ENCODE assay signal across 12 cellular contexts in the genomic region with DNA sequence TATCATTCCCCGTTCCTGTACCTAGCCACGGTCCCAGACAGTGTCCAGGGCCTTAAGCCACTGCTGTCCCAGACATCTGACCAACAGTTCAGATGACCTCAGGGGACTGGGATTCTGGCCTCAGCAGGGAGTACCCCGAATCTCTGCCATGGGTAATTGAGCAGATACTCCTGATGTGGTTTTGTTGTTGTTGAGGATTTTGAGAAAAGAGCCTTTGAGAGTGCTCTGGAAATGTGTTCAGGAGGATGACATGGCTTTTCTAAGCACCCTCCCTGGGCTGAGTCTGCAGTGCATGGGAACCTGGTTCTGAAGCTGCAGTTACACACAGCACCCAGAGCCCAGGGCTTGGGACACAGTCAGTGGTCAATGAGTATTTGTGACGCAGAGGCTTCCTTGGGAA. TPM values are rescaled to one million over a fixed set of nuclear protein-coding genes. Genes with fewer than 3 reads are reported as not detected.
DNase-seq lines count a peak whose midpoint lies in the region; ATAC-seq and TF ChIP-seq lines count a peak whose summit lies in the region.
"Had no signal": no experiment of that assay in that cellular context is flagged by ENCODE, and none has a peak within 500 bp of the region (broad histone marks: within the 10 kb centered on the region; RNA-seq: fewer than 3 reads in every experiment).

No MANE protein-coding gene starts in this region.

- peak overlapping the region; percentile 44 for H3K9ac ChIP-seq in PC-3 (ENCODE audit: low read length)
- peak overlapping the region; percentile 81 for H3K9ac ChIP-seq in mesenchymal stem cell (ENCODE audit: low read length)

- H2BK15ac ChIP-seq in mesenchymal stem cell (ENCODE audit: low read depth, poor library complexity, severe bottlenecking), result peak overlapping the region; percentile 82

- peak overlapping the region; percentile 93 for H4K91ac ChIP-seq in mesenchymal stem cell (ENCODE audit: low read length)

- H3K4me3 ChIP-seq in PC-3 (ENCODE audit: low read length) (no peak overlapping the region), choroid plexus epithelial cell (ENCODE audit: low read depth, low read length) (no peak overlapping the region), mesenchymal stem cell (ENCODE audit: insufficient read depth in 1 of 2, low read depth in 1 of 2, low read length in 2 of 2) (no peak overlapping the region), upper lobe of left lung (no peak overlapping the region)
- H3K4me3 ChIP-seq: skin epidermis had no signal

- WGBS in mesenchymal stem cell, result 41% methylated on average over 4 of the region's 4 CpGs
- WGBS in upper lobe of left lung, 2 donors, result 68 to 69% methylated on average over 4 of the region's 4 CpGs

- H3K27me3 ChIP-seq in PC-3 (ENCODE audit: low read length) (no peaks in the 10 kb centered on the region), mesenchymal stem cell (ENCODE audit: control insufficient read depth in 1 of 2, insufficient read depth in 1 of 2, low read length in 2 of 2) (no peaks in the 10 kb centered on the region), upper lobe of left lung (no peaks in the 10 kb centered on the region)

- H3K4ac ChIP-seq in mesenchymal stem cell (ENCODE audit: low read depth in 1 of 2, low read length in 2 of 2), result peak overlapping the region; percentile 61 to 63

- no peaks in the 10 kb centered on the region for H3K9me2 ChIP-seq in PC-3 (replicated peaks; ENCODE audit: low read length)

- H3K4me1 ChIP-seq in PC-3 (ENCODE audit: insufficient read depth, low read length) (peaks cover 18% of the 10 kb centered on the region), mesenchymal stem cell (ENCODE audit: control insufficient read depth, insufficient read depth, low read depth, low read length) (peaks cover 37% of the 10 kb centered on the region), upper lobe of left lung (peaks cover 3 to 28% (median 8%) of the 10 kb centered on the region in 4 donors)

- H2BK120ac ChIP-seq in mesenchymal stem cell (ENCODE audit: low read depth, low read length), result peak overlapping the region; percentile 76

- H3K14ac ChIP-seq in mesenchymal stem cell (ENCODE audit: low read length in 2 of 2), result peak overlapping the region in 1 of 2 experiments; percentile 53

- peak overlapping the region; percentile 76 to 77 for H3K18ac ChIP-seq in mesenchymal stem cell (ENCODE audit: low read depth in 1 of 2, low read length in 2 of 2)

- H3K4me2 ChIP-seq in PC-3 (ENCODE audit: low read length) (no peak overlapping the region), mesenchymal stem cell (ENCODE audit: low read length, poor library complexity, severe bottlenecking) (peak overlapping the region; percentile 34)

- TF ChIP-seq CTCF in PC-3 (conservative IDR thresholded peaks at IDR 0.05; ENCODE audit: low read depth, low read length), result no peak
- TF ChIP-seq CTCF in choroid plexus epithelial cell (conservative IDR thresholded peaks at IDR 0.05; ENCODE audit: low read depth, low read length), result no peak
- TF ChIP-seq CTCF in upper lobe of left lung (IDR thresholded peaks at IDR 0.05), result no peak

- H2BK5ac ChIP-seq in mesenchymal stem cell (ENCODE audit: low read depth, low read length, poor library complexity, severe bottlenecking), result peak overlapping the region; percentile 83

- CTCF ChIA-PET in PC-3 (lab: Charles Lee), result no interaction called here

- H2AFZ ChIP-seq in PC-3 (ENCODE audit: low read length) (no peak overlapping the region), mesenchymal stem cell (ENCODE audit: low read depth, low read length) (no peak overlapping the region)

- H3K79me2 ChIP-seq in PC-3 (ENCODE audit: low read length), result no peaks in the 10 kb centered on the region

- no peaks in the 10 kb centered on the region for H3F3A ChIP-seq in PC-3 (ENCODE audit: low read length, unreplicated experiment)

- POLR2A ChIA-PET in PC-3 (lab: Charles Lee; ENCODE audit: unreplicated experiment), result no interaction called here

- no peak for ATAC-seq in PC-3
- ATAC-seq in upper lobe of left lung (ENCODE audit: low FRiP score in 2 of 2), result peak in 1 of 2 donors; percentile 11
- no peak for ATAC-seq in HG02970 (IDR thresholded peaks at IDR 0.05; ENCODE audit: low FRiP score, unreplicated experiment)
- ATAC-seq: activated CD4-positive, CD25-positive, alpha-beta regulatory T cell treated with anti-CD3 and anti-CD28 coated beads, Interleukin-2, amount 50 U/mL, for 24 hours had no signal

- BruUV-seq in PC-3 (replicated peaks; lab: Mats Ljungman, UMichigan), result no TSS peak

- H4K20me1 ChIP-seq in PC-3 (ENCODE audit: low read length), result no peaks in the 10 kb centered on the region

- H2BK12ac ChIP-seq in mesenchymal stem cell (ENCODE audit: low read length in 2 of 2), result peak overlapping the region; percentile 95 to 99

- DNase-seq in PC-3, result no peak
- DNase-seq in choroid plexus epithelial cell (ENCODE audit: low read depth), result peak; percentile 33
- DNase-seq in mesenchymal stem cell, result peak; percentile 74
- no peak for DNase-seq in upper lobe of left lung
- DNase-seq in NCI-H446 treated with DMSO at 0.1 percent for 48 hours (lab: John Stamatoyannopoulos, UW), result no peak
- DNase-seq in NCI-H2171 (lab: John Stamatoyannopoulos, UW), result no peak
- DNase-seq: activated effector memory CD4-positive, alpha-beta T cell treated with Interleukin-2 at 50 U/mL for 16 hours; NCI-H510A had no signal

- H3K27ac ChIP-seq in PC-3 (ENCODE audit: low read length), result peak overlapping the region; percentile 64
- peak overlapping the region; percentile 98 for H3K27ac ChIP-seq in mesenchymal stem cell (ENCODE audit: low read length, poor library complexity, severe bottlenecking)
- H3K27ac ChIP-seq in upper lobe of left lung, result peak overlapping the region; percentile 23 to 66 (median 60)

- no peak for TF ChIP-seq POLR2A in upper lobe of left lung (IDR thresholded peaks at IDR 0.05)

- peak overlapping the region; percentile 86 for H2AK5ac ChIP-seq in mesenchymal stem cell (ENCODE audit: low read length, severe bottlenecking)

- H3K36me3 ChIP-seq in PC-3 (ENCODE audit: low read depth, low read length) (no peaks in the 10 kb centered on the region; the same call in 1 of the 2 replicates), mesenchymal stem cell (ENCODE audit: control insufficient read depth in 1 of 2, insufficient read depth in 2 of 2, low read depth in 1 of 2, low read length in 2 of 2) (peaks cover 4 to 42% of the 10 kb centered on the region in 2 experiments), upper lobe of left lung (peaks cover 0 to 3% (median under 1%) of the 10 kb centered on the region in 4 donors)

- TF ChIP-seq EP300 in upper lobe of left lung (IDR thresholded peaks at IDR 0.05), result no peak

- peak overlapping the region; percentile 78 for H4K8ac ChIP-seq in mesenchymal stem cell (ENCODE audit: low read length)

- H3K79me1 ChIP-seq in mesenchymal stem cell (replicated peaks; ENCODE audit: low read length, poor library complexity, severe bottlenecking), result no peaks in the 10 kb centered on the region

- H3K23ac ChIP-seq in mesenchymal stem cell (ENCODE audit: low read length in 2 of 2), result no peak overlapping the region

- intact Hi-C loops in PC-3 (cut with micrococcal nuclease), result no loop called here

- no peaks in the 10 kb centered on the region for H3K9me3 ChIP-seq in PC-3 (ENCODE audit: low read length)
- no peaks in the 10 kb centered on the region for H3K9me3 ChIP-seq in mesenchymal stem cell (ENCODE audit: control insufficient read depth, low read length)
- no peaks in the 10 kb centered on the region for H3K9me3 ChIP-seq in upper lobe of left lung

RNA-seq across cellular contexts. Expression of a gene that starts 30.4 kb away (rescaled TPM):
- 16.8 and 21.7 TPM in 2 replicates for total RNA-seq in PC-3 (2014; rRNA removed)
- polyA plus RNA-seq in mesenchymal stem cell (2013, experiment 1 of 2), result 0.50 TPM
- 0.45 TPM for polyA plus RNA-seq in mesenchymal stem cell (2013, experiment 2 of 2)
- 10 to 100 TPM in 2 of 6 donors, 1 to 10 TPM in 4; 2.5 to 23.0 (median 7.2) TPM for total RNA-seq in upper lobe of left lung
- total RNA-seq: SK-MEL-5 had no signal

RNA-seq across cellular contexts. Expression of a gene that starts 50.5 kb away (rescaled TPM):
- total RNA-seq in PC-3 (2014; rRNA removed), result 0.12 TPM in 1 of 2 replicates, not detected in the other
- 1.3 TPM for polyA plus RNA-seq in mesenchymal stem cell (2013, experiment 1 of 2)
- 1.2 TPM for polyA plus RNA-seq in mesenchymal stem cell (2013, experiment 2 of 2)
- total RNA-seq in upper lobe of left lung, result 10 to 100 TPM; 13.0 to 52.3 (median 21.5) TPM

Comparison
In these comparisons a context has a peak if more than half of its experiments do, and no peak if none do; other contexts are left out.
1. DNase-seq: peak in choroid plexus epithelial cell (single experiment) and mesenchymal stem cell (single experiment); none in PC-3 (single experiment), upper lobe of left lung (0 of 2), NCI-H446 treated with DMSO at 0.1 percent for 48 hours (single experiment) and NCI-H2171 (single experiment).
2. RNA of a gene that starts 50.5 kb away (total RNA-seq): 13.0 to 52.3 TPM in upper lobe of left lung; 0.12 TPM in PC-3; every median in the first group is over 10 times any median in the second.
3. Peak in every context shown above with its lines, with median percentiles within 50 percentile points of each other: H3K27ac ChIP-seq.